28 cellular contexts compared by ENCODE assay signal in genomic region chr6:45411959-45412358, GRCh38.
"Had no signal": no experiment of that assay in that cellular context is flagged by ENCODE, and none has a peak within 500 bp of the region (broad histone marks: within the 10 kb centered on the region; RNA-seq: fewer than 3 reads in every experiment).

No MANE protein-coding gene starts in this region.

- H3K4me1 ChIP-seq: esophagus squamous epithelium, gastroesophageal sphincter, right lobe of liver, thyroid gland had no signal

- H3K4me3 Mint-ChIP-seq: activated CD8-positive, alpha-beta memory T cell treated with anti-CD3 and anti-CD28 coated beads, Interleukin-2, amount 10 ng/mL, durations not matched to agents 7 days and 5 days; activated CD8-positive, alpha-beta T cell treated with anti-CD3 and anti-CD28 coated beads for 36 hours; activated naive CD8-positive, alpha-beta T cell treated with anti-CD3 and anti-CD28 coated beads, Interleukin-2, amount 50 U/mL, for 24 hours; activated T-helper 1 cell treated with anti-CD3 and anti-CD28 coated beads, Interleukin-12 subunit alpha, Interleukin-12 subunit beta, Interleukin-2, Interleukin-4 antibody, amounts not matched to agents 30 ng/mL and 10 ng/mL and 1 ng/mL, durations not matched to agents 14 hours and 24 hours and 36 hours; central memory CD8-positive, alpha-beta T cell; memory B cell; nephron; stimulated activated naive CD8-positive, alpha-beta T cell treated with anti-CD3 and anti-CD28 coated beads, Interleukin-15, Interleukin-2, amounts not matched to agents 100 ng/mL and 50 ng/mL, for 24 hours; T-helper 1 cell treated with Interleukin-12 subunit alpha and Interleukin-12 subunit beta and Interleukin-4 antibody, amounts not matched to agents 30 μg/mL and 1 μg/mL, for 36 hours had no signal

- H3K27ac Mint-ChIP-seq: activated CD8-positive, alpha-beta memory T cell treated with anti-CD3 and anti-CD28 coated beads, Interleukin-2, amount 10 ng/mL, durations not matched to agents 7 days and 5 days; activated CD8-positive, alpha-beta T cell treated with anti-CD3 and anti-CD28 coated beads for 36 hours; activated naive CD8-positive, alpha-beta T cell treated with anti-CD3 and anti-CD28 coated beads, Interleukin-2, amount 50 U/mL, for 24 hours; activated T-helper 1 cell treated with anti-CD3 and anti-CD28 coated beads, Interleukin-12 subunit alpha, Interleukin-12 subunit beta, Interleukin-2, Interleukin-4 antibody, amounts not matched to agents 30 ng/mL and 10 ng/mL and 1 ng/mL, durations not matched to agents 14 hours and 24 hours and 36 hours; memory B cell; nephron; stimulated activated naive CD8-positive, alpha-beta T cell treated with anti-CD3 and anti-CD28 coated beads, Interleukin-15, Interleukin-2, amounts not matched to agents 100 ng/mL and 50 ng/mL, for 24 hours; T-helper 1 cell treated with Interleukin-12 subunit alpha and Interleukin-12 subunit beta and Interleukin-4 antibody, amounts not matched to agents 30 μg/mL and 1 μg/mL, for 36 hours had no signal

- H3K36me3 ChIP-seq: brain microvascular endothelial cell, esophagus squamous epithelium, gastroesophageal sphincter, neutrophil, ovary, right lobe of liver, thyroid gland had no signal

- H3K9me3 ChIP-seq: esophagus squamous epithelium, gastroesophageal sphincter, neutrophil, ovary, right lobe of liver, thyroid gland had no signal

- H3K9me3 Mint-ChIP-seq: activated CD8-positive, alpha-beta T cell treated with anti-CD3 and anti-CD28 coated beads for 36 hours; activated naive CD8-positive, alpha-beta T cell treated with anti-CD3 and anti-CD28 coated beads, Interleukin-2, amount 50 U/mL, for 24 hours; activated T-helper 1 cell treated with anti-CD3 and anti-CD28 coated beads, Interleukin-12 subunit alpha, Interleukin-12 subunit beta, Interleukin-2, Interleukin-4 antibody, amounts not matched to agents 30 ng/mL and 10 ng/mL and 1 ng/mL, durations not matched to agents 14 hours and 24 hours and 36 hours; central memory CD8-positive, alpha-beta T cell; memory B cell; nephron; stimulated activated naive CD8-positive, alpha-beta T cell treated with anti-CD3 and anti-CD28 coated beads, Interleukin-15, Interleukin-2, amounts not matched to agents 100 ng/mL and 50 ng/mL, for 24 hours; T-helper 1 cell treated with Interleukin-12 subunit alpha and Interleukin-12 subunit beta and Interleukin-4 antibody, amounts not matched to agents 30 μg/mL and 1 μg/mL, for 36 hours had no signal

- H3K4me3 ChIP-seq: dorsolateral prefrontal cortex, esophagus squamous epithelium, gastroesophageal sphincter, ovary, right lobe of liver, skin epidermis, thyroid gland had no signal

- DNase-seq: activated CD4-positive, alpha-beta T cell treated with anti-CD3 and anti-CD28 coated beads for 48 hours; activated CD4-positive, CD25-positive, alpha-beta regulatory T cell; activated CD8-positive, alpha-beta memory T cell treated with anti-CD3 and anti-CD28 coated beads, Interleukin-2, amount 10 ng/mL, durations not matched to agents 7 days and 5 days; activated CD8-positive, alpha-beta T cell treated with anti-CD3 and anti-CD28 coated beads for 36 hours; activated gamma-delta T cell; activated naive CD4-positive, alpha-beta T cell treated with anti-CD3 and anti-CD28 coated beads, Interleukin-2, amount 50 U/mL, for 16 hours; activated naive CD8-positive, alpha-beta T cell treated with anti-CD3 and anti-CD28 coated beads, Interleukin-2, amount 50 U/mL, for 24 hours; activated T-cell treated with anti-CD3 and anti-CD28 coated beads for 4 hours; aorta; brain microvascular endothelial cell; dorsolateral prefrontal cortex; esophagus squamous epithelium; head of caudate nucleus; hypothalamus; ovary; right lobe of liver; stimulated activated CD4-positive, alpha-beta T cell treated with anti-CD3 and anti-CD28 coated beads, Interleukin-1b, Interleukin-23, amount 100 ng/mL, for 48 hours; substantia nigra; thyroid gland had no signal

- H3K27ac ChIP-seq: brain microvascular endothelial cell, dorsolateral prefrontal cortex, esophagus squamous epithelium, gastroesophageal sphincter, neutrophil, ovary, right lobe of liver, skin epidermis, thyroid gland had no signal

- ATAC-seq: activated CD8-positive, alpha-beta memory T cell treated with anti-CD3 and anti-CD28 coated beads, Interleukin-2, amount 10 ng/mL, durations not matched to agents 7 days and 5 days; activated CD8-positive, alpha-beta T cell treated with anti-CD3 and anti-CD28 coated beads for 36 hours; activated naive CD8-positive, alpha-beta T cell treated with anti-CD3 and anti-CD28 coated beads, Interleukin-2, amount 50 U/mL, for 24 hours; gastroesophageal sphincter; right lobe of liver had no signal

- H3K27me3 Mint-ChIP-seq: activated CD8-positive, alpha-beta T cell treated with anti-CD3 and anti-CD28 coated beads for 36 hours had no signal

- H3K27me3 ChIP-seq: brain microvascular endothelial cell, neutrophil, ovary, right lobe of liver had no signal

- H3K36me3 Mint-ChIP-seq: activated CD8-positive, alpha-beta memory T cell treated with anti-CD3 and anti-CD28 coated beads, Interleukin-2, amount 10 ng/mL, durations not matched to agents 7 days and 5 days; memory B cell had no signal

- H3K4me1 Mint-ChIP-seq: activated CD8-positive, alpha-beta memory T cell treated with anti-CD3 and anti-CD28 coated beads, Interleukin-2, amount 10 ng/mL, durations not matched to agents 7 days and 5 days; central memory CD8-positive, alpha-beta T cell; nephron had no signal
